ENCODE assay signal across 13 cellular contexts in genomic region chr3:112744825-112745566, GRCh38.
DNase-seq lines count a peak whose midpoint lies in the region; ATAC-seq and TF ChIP-seq lines count a peak whose summit lies in the region.
"Had no signal": no experiment of that assay in that cellular context is flagged by ENCODE, and none has a peak within 500 bp of the region (broad histone marks: within the 10 kb centered on the region; RNA-seq: fewer than 3 reads in every experiment).

No MANE protein-coding gene starts in this region.

- ATAC-seq in left ventricle myocardium superior (peak; percentile 93), GM21576 (IDR thresholded peaks at IDR 0.05; ENCODE audit: unreplicated experiment) (no peak), HG03354 (IDR thresholded peaks at IDR 0.05; ENCODE audit: poor library complexity, severe bottlenecking, unreplicated experiment) (no peak)
- ATAC-seq: natural killer cell had no signal

- H3K27ac Mint-ChIP-seq in brain = peak overlapping the region in 3 of 5 experiments; percentile 10 to 52 (median 26)
- H3K27ac Mint-ChIP-seq: activated naive CD4-positive, alpha-beta T cell treated with anti-CD3 and anti-CD28 coated beads, Interleukin-2, amount 50 U/mL, for 24 hours; memory B cell; natural killer cell had no signal

- H3K4me3 Mint-ChIP-seq in brain = no peak overlapping the region
- H3K4me3 Mint-ChIP-seq: activated naive CD4-positive, alpha-beta T cell treated with anti-CD3 and anti-CD28 coated beads, Interleukin-2, amount 50 U/mL, for 24 hours; memory B cell; natural killer cell had no signal

- H3K27me3 Mint-ChIP-seq in brain = peaks cover 16% of the 10 kb centered on the region
- H3K27me3 Mint-ChIP-seq: activated naive CD4-positive, alpha-beta T cell treated with anti-CD3 and anti-CD28 coated beads, Interleukin-2, amount 50 U/mL, for 24 hours; memory B cell had no signal

- H3K4me3 ChIP-seq in HFF-Myc (replicated peaks; ENCODE audit: low read depth, low read length) = no peak overlapping the region

- TF ChIP-seq CTCF in HFF-Myc (IDR thresholded peaks at IDR 0.05; ENCODE audit: low read depth, low read length, missing control alignments) = no peak
- no peak for TF ChIP-seq CTCF in brain (conservative IDR thresholded peaks at IDR 0.05)

- no peaks in the 10 kb centered on the region for H3K36me3 Mint-ChIP-seq in brain
- H3K36me3 Mint-ChIP-seq: activated naive CD4-positive, alpha-beta T cell treated with anti-CD3 and anti-CD28 coated beads, Interleukin-2, amount 50 U/mL, for 24 hours; memory B cell; natural killer cell had no signal

- DNase-seq in AG20443 (ENCODE audit: low spot score) (peak; percentile 20), HFF-Myc (ENCODE audit: extremely low read depth, low read depth) (peak; percentile 26), left ventricle myocardium superior (no peak)
- no peak for DNase-seq in activated CD8-positive, alpha-beta memory T cell treated with anti-CD3 and anti-CD28 coated beads, Interleukin-2, amount 50 U/mL, for 4 hours
- DNase-seq in activated effector memory CD4-positive, alpha-beta T cell treated with Interleukin-2 at 50 U/mL for 16 hours = no peak
- DNase-seq: cortex of kidney, natural killer cell, NCI-H146 had no signal

- peaks cover 0 to 4% (median 3%) of the 10 kb centered on the region in 5 experiments for H3K9me3 Mint-ChIP-seq in brain
- H3K9me3 Mint-ChIP-seq: activated naive CD4-positive, alpha-beta T cell treated with anti-CD3 and anti-CD28 coated beads, Interleukin-2, amount 50 U/mL, for 24 hours; memory B cell; natural killer cell had no signal

- H3K4me1 Mint-ChIP-seq in brain = peaks cover 17% of the 10 kb centered on the region

- intact Hi-C loops in left ventricle myocardium superior (cut with micrococcal nuclease) = loop anchor here (5.0 kb wide), 1 partner anchor 67 kb away; no protein-coding TSS in a partner anchor

Comparison
In these comparisons a context has a peak if more than half of its experiments do, and no peak if none do; other contexts are left out.
1. DNase-seq: peak in AG20443 (single experiment) and HFF-Myc (single experiment); none in left ventricle myocardium superior (single experiment), activated CD8-positive, alpha-beta memory T cell treated with anti-CD3 and anti-CD28 coated beads, Interleukin-2, amount 50 U/mL, for 4 hours (single experiment) and activated effector memory CD4-positive, alpha-beta T cell treated with Interleukin-2 at 50 U/mL for 16 hours (single experiment).